In genomic region chr12:2165021-2165420, GRCh38 we compare ENCODE assay signal across 18 cellular contexts.
DNase-seq lines count a peak whose midpoint lies in the region; ATAC-seq and TF ChIP-seq lines count a peak whose summit lies in the region.
"Had no signal": no experiment of that assay in that cellular context is flagged by ENCODE, and none has a peak within 500 bp of the region (broad histone marks: within the 10 kb centered on the region; RNA-seq: fewer than 3 reads in every experiment).

No MANE protein-coding gene starts in this region.

- ATAC-seq in HG02885 (IDR thresholded peaks at IDR 0.05; ENCODE audit: poor library complexity, unreplicated experiment) = no peak
- no peak for ATAC-seq in activated CD4-positive, alpha-beta T cell treated with anti-CD3 and anti-CD28 coated beads for 36 hours
- no peak for ATAC-seq in activated naive CD8-positive, alpha-beta T cell treated with anti-CD3 and anti-CD28 coated beads, Interleukin-2, amount 50 U/mL, for 24 hours
- ATAC-seq: GM12878, GM23338 had no signal

- no peaks in the 10 kb centered on the region for H3K36me3 Mint-ChIP-seq in activated CD4-positive, alpha-beta T cell treated with anti-CD3 and anti-CD28 coated beads for 36 hours (ENCODE audit: low read depth)
- H3K36me3 Mint-ChIP-seq in activated naive CD8-positive, alpha-beta T cell treated with anti-CD3 and anti-CD28 coated beads, Interleukin-2, amount 50 U/mL, for 24 hours (ENCODE audit: low read depth) = no peaks in the 10 kb centered on the region

- H3K9me3 ChIP-seq in sigmoid colon = peaks cover 0 to 3% (median 0%) of the 10 kb centered on the region in 4 donors

- H3K9me3 Mint-ChIP-seq in activated CD4-positive, alpha-beta T cell treated with anti-CD3 and anti-CD28 coated beads for 36 hours (ENCODE audit: low read depth) = peaks cover 10% of the 10 kb centered on the region
- peaks cover 31% of the 10 kb centered on the region for H3K9me3 Mint-ChIP-seq in activated naive CD8-positive, alpha-beta T cell treated with anti-CD3 and anti-CD28 coated beads, Interleukin-2, amount 50 U/mL, for 24 hours

- intact Hi-C loops in sigmoid colon (cut with DNase I) = loop anchor here (10.0 kb wide), 1 partner anchor 190 kb away; no protein-coding TSS in a partner anchor
- intact Hi-C loops in activated CD4-positive, alpha-beta T cell treated with anti-CD3 and anti-CD28 coated beads for 36 hours (cut with DNase I, micrococcal nuclease) = no loop called here

- POLR2A ChIA-PET in activated CD4-positive, alpha-beta T cell treated with anti-CD3 and anti-CD28 coated beads for 36 hours (lab: Charles Lee) = no interaction called here

- TF ChIP-seq CTCF in coronary artery (IDR thresholded peaks at IDR 0.05) (no peak), sigmoid colon (IDR thresholded peaks at IDR 0.05) (no peak)

- no peaks in the 10 kb centered on the region for H3K36me3 ChIP-seq in sigmoid colon

- no peak overlapping the region for H3K27ac Mint-ChIP-seq in activated CD4-positive, alpha-beta T cell treated with anti-CD3 and anti-CD28 coated beads for 36 hours
- no peak overlapping the region for H3K27ac Mint-ChIP-seq in activated naive CD8-positive, alpha-beta T cell treated with anti-CD3 and anti-CD28 coated beads, Interleukin-2, amount 50 U/mL, for 24 hours
- H3K27ac Mint-ChIP-seq: GM23338 had no signal

- H3K27me3 ChIP-seq in sigmoid colon = no peaks in the 10 kb centered on the region

- peak in 2 of 4 donors; percentile 2 to 26 for TF ChIP-seq EP300 in sigmoid colon (IDR thresholded peaks at IDR 0.05)

- DNase-seq in GM03348 (ENCODE audit: low spot score) = peak; percentile 24
- DNase-seq in coronary artery (ENCODE audit: low spot score) = no peak
- peak; percentile 70 for DNase-seq in left kidney (ENCODE audit: low read depth, low spot score)
- DNase-seq in sigmoid colon = no peak
- DNase-seq in NCI-H1105 (lab: John Stamatoyannopoulos, UW) = no peak
- DNase-seq in activated CD4-positive, alpha-beta T cell treated with anti-CD3 and anti-CD28 coated beads for 36 hours = no peak
- DNase-seq in activated naive CD8-positive, alpha-beta T cell treated with anti-CD3 and anti-CD28 coated beads, Interleukin-2, amount 50 U/mL, for 24 hours = no peak
- DNase-seq: DND-41, KBM-7, NCI-H146, NCI-H2081 treated with DMSO at 0.1 percent for 48 hours, NCI-H2227 treated with DMSO at 0.1 percent for 48 hours, NCI-H524 treated with DMSO at 0.1 percent for 48 hours, SHP77 had no signal

- no peak overlapping the region for H3K4me3 Mint-ChIP-seq in activated CD4-positive, alpha-beta T cell treated with anti-CD3 and anti-CD28 coated beads for 36 hours
- no peak overlapping the region for H3K4me3 Mint-ChIP-seq in activated naive CD8-positive, alpha-beta T cell treated with anti-CD3 and anti-CD28 coated beads, Interleukin-2, amount 50 U/mL, for 24 hours
- H3K4me3 Mint-ChIP-seq: GM23338 had no signal

- H3K27ac ChIP-seq in coronary artery = peak overlapping the region; percentile 85 to 92
- peak overlapping the region in 3 of 4 donors; percentile 76 to 89 (median 83) for H3K27ac ChIP-seq in sigmoid colon
- H3K27ac ChIP-seq: C4-2B had no signal

- TF ChIP-seq POLR2A in sigmoid colon (IDR thresholded peaks at IDR 0.05) = no peak

- peaks cover 7% of the 10 kb centered on the region for H3K27me3 Mint-ChIP-seq in activated CD4-positive, alpha-beta T cell treated with anti-CD3 and anti-CD28 coated beads for 36 hours
- peaks cover 8% of the 10 kb centered on the region for H3K27me3 Mint-ChIP-seq in activated naive CD8-positive, alpha-beta T cell treated with anti-CD3 and anti-CD28 coated beads, Interleukin-2, amount 50 U/mL, for 24 hours

- H3K4me3 ChIP-seq in coronary artery (no peak overlapping the region), sigmoid colon (no peak overlapping the region)
- H3K4me3 ChIP-seq: GM12878, GM23338 had no signal

- CTCF ChIA-PET in activated CD4-positive, alpha-beta T cell treated with anti-CD3 and anti-CD28 coated beads for 36 hours (lab: Charles Lee) = no interaction called here

- H3K4me1 ChIP-seq in sigmoid colon = peaks cover 0 to 90% (median 83%) of the 10 kb centered on the region in 4 donors

- no peaks in the 10 kb centered on the region for H3K4me1 Mint-ChIP-seq in activated CD4-positive, alpha-beta T cell treated with anti-CD3 and anti-CD28 coated beads for 36 hours
- H3K4me1 Mint-ChIP-seq in activated naive CD8-positive, alpha-beta T cell treated with anti-CD3 and anti-CD28 coated beads, Interleukin-2, amount 50 U/mL, for 24 hours = no peaks in the 10 kb centered on the region

Comparison
In these comparisons a context has a peak if more than half of its experiments do, and no peak if none do; other contexts are left out.
1. DNase-seq: peak in GM03348 (single experiment) and left kidney (single experiment); none in coronary artery (single experiment), sigmoid colon (single experiment), NCI-H1105 (single experiment), activated CD4-positive, alpha-beta T cell treated with anti-CD3 and anti-CD28 coated beads for 36 hours (single experiment) and activated naive CD8-positive, alpha-beta T cell treated with anti-CD3 and anti-CD28 coated beads, Interleukin-2, amount 50 U/mL, for 24 hours (single experiment).